In the genomic region with DNA sequence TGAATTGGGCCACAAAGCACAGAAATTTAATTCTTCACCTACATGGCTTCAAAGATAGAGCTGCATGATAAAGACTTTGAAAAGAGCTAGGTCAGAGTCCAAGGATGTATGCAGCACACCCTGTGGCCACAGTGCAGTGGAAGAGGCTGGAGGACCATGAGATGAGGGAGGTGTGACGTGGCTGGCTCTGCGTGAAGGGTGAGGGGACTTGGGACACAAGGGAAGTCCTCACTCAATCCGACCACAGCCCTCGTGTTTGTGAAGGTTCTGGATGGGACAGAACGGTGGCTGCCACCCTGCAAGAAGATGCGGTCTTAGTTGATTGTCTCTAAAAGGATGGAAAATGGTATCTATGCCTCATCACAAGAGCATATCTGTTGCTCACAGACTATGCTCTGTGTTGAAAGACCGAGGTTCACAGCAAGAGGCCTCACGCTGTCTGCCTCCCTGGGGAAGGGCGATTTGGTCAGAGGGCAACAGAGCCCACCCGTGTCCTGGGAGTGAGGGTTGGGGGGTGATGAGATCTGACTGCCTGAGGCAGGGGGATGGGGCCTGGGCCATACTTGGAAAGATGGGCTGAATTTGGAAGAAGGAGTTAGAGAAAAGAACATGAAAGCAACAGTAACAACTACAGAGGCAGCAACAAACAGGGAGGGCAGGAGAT, we compare ENCODE assay signal across 20 cellular contexts.
"Had no signal": no experiment of that assay in that cellular context is flagged by ENCODE, and none has a peak within 500 bp of the region (broad histone marks: within the 10 kb centered on the region; RNA-seq: fewer than 3 reads in every experiment).

No MANE protein-coding gene starts in this region.

- DNase-seq: activated CD4-positive, alpha-beta T cell treated with anti-CD3 and anti-CD28 coated beads, Interleukin-2, amount 10 ng/mL, durations not matched to agents 24 days and 14 days; activated CD4-positive, CD25-positive, alpha-beta regulatory T cell; activated CD8-positive, alpha-beta T cell treated with anti-CD3 and anti-CD28 coated beads for 36 hours; activated naive CD4-positive, alpha-beta T cell; activated T-cell treated with anti-CD3 and anti-CD28 coated beads, Interleukin-2, amount 50 U/mL, for 4 hours; effector CD4-positive, alpha-beta T cell; foreskin melanocyte; left ventricle myocardium inferior; natural killer cell; stimulated activated CD4-positive, alpha-beta T cell treated with anti-CD3 and anti-CD28 coated beads, Interleukin-4, amount 100 ng/mL, for 24 hours; stimulated activated naive CD8-positive, alpha-beta T cell treated with anti-CD3 and anti-CD28 coated beads, Interleukin-15, Interleukin-2, amounts not matched to agents 100 U/mL and 50 U/mL, for 24 hours; SW 1271; T-helper 17 cell; thyroid gland had no signal

- H3K27ac Mint-ChIP-seq: activated CD4-positive, alpha-beta T cell treated with anti-CD3 and anti-CD28 coated beads, Interleukin-2, amount 10 ng/mL, durations not matched to agents 24 days and 14 days; activated CD8-positive, alpha-beta T cell treated with anti-CD3 and anti-CD28 coated beads for 36 hours; activated naive CD8-positive, alpha-beta T cell; activated T-helper 2 cell treated with anti-CD3 and anti-CD28 coated beads, Interferon-gamma antibody, Interleukin-2, Interleukin-4, amounts not matched to agents 10 μg/mL and 5 μg/mL and 100 μg/mL, durations not matched to agents 14 hours and 24 hours and 36 hours; mesothelial cell of epicardium; natural killer cell; T-helper 17 cell had no signal

- H3K36me3 Mint-ChIP-seq: activated naive CD8-positive, alpha-beta T cell; mesothelial cell of epicardium; natural killer cell had no signal

- H3K27ac ChIP-seq: adrenal gland, breast epithelium, left ventricle myocardium inferior, prostate gland, thyroid gland had no signal

- H3K27me3 ChIP-seq: adrenal gland, breast epithelium, thyroid gland had no signal

- H3K27me3 Mint-ChIP-seq: activated naive CD8-positive, alpha-beta T cell had no signal

- H3K4me3 Mint-ChIP-seq: activated CD4-positive, alpha-beta T cell treated with anti-CD3 and anti-CD28 coated beads, Interleukin-2, amount 10 ng/mL, durations not matched to agents 24 days and 14 days; activated CD8-positive, alpha-beta T cell treated with anti-CD3 and anti-CD28 coated beads for 36 hours; activated naive CD8-positive, alpha-beta T cell; activated T-cell treated with anti-CD3 and anti-CD28 coated beads, Interleukin-2, amount 50 U/mL, for 4 hours; mesothelial cell of epicardium; natural killer cell; T-helper 17 cell had no signal

- H3K9me3 ChIP-seq: adrenal gland, prostate gland, thyroid gland had no signal

- H3K4me1 Mint-ChIP-seq: activated CD4-positive, alpha-beta T cell treated with anti-CD3 and anti-CD28 coated beads, Interleukin-2, amount 10 ng/mL, durations not matched to agents 24 days and 14 days; mesothelial cell of epicardium; natural killer cell; T-helper 17 cell had no signal

- H3K36me3 ChIP-seq: adrenal gland, breast epithelium, left ventricle myocardium inferior, prostate gland, thyroid gland had no signal

- H3K4me1 ChIP-seq: adrenal gland, breast epithelium, left ventricle myocardium inferior, prostate gland, thyroid gland had no signal

- H3K4me3 ChIP-seq: adrenal gland, breast epithelium, left ventricle myocardium inferior, prostate gland, thyroid gland had no signal
